1 cellular context compared by ENCODE assay signal in the genomic region with DNA sequence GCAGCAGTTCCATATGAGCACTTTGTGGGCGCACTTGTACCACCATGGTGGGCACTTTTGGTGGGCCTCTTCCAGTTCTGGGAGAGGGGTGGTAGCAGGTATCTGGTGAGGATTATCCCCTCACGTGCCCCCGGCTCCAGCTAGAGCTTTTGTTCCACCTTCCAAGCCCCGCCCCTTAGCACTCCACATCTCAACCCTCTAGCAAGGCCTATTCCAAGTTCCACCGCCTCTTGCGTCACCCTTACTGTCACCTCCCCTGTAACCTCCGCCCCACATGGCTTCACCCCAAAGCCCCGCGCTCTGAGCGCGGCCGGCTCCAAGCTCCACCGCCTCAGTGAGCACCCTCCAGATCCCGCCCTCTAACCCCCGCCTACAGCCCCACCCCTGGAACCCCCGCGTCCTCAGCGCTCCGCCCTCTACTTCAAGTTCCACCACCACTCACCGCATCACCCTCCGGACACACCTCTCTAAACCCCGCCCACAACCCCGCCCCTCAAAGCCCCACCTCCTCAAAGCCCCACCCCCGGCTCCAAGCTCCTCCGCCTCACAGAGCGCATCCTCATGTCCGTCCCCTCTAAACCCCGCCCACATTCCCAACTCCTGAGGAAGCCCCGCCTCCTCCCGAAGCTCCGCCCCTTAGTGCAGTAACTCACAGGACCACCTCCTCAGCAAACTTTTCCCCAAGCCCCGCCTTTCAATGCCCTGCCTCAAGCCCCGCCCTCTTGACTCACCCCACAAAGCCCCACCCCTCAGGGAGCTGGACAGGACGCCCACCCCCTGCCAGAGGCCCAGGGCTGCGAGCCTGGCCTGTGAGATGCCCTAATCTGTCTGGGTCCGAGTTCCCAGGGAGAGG.
TF ChIP-seq lines count a peak whose summit lies in the region.

No MANE protein-coding gene starts in this region.

TF ChIP-seq in K562, 482 proteins besides CTCF, POLR2A, EP300 and RAD21 (continued from another document and continues in another):
- no peak for TF ChIP-seq PPARD (CRISPR knock-in tag; IDR thresholded peaks at IDR 0.05)
- TF ChIP-seq, protein P1, sequence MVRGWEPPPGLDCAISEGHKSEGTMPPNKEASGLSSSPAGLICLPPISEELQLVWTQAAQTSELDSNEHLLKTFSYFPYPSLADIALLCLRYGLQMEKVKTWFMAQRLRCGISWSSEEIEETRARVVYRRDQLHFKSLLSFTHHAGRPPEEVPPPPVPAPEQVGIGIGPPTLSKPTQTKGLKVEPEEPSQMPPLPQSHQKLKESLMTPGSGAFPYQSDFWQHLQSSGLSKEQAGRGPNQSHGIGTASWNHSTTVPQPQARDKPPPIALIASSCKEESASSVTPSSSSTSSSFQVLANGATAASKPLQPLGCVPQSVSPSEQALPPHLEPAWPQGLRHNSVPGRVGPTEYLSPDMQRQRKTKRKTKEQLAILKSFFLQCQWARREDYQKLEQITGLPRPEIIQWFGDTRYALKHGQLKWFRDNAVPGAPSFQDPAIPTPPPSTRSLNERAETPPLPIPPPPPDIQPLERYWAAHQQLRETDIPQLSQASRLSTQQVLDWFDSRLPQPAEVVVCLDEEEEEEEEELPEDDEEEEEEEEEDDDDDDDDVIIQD (CRISPR knock-in tag; IDR thresholded peaks at IDR 0.05) = no peak
- TF ChIP-seq NELFE (IDR thresholded peaks at IDR 0.05; ENCODE audit: insufficient read depth, insufficient read length) = no peak
- no peak for TF ChIP-seq HSF4 (CRISPR knock-in tag; IDR thresholded peaks at IDR 0.05; ENCODE audit: borderline replicate concordance)
- TF ChIP-seq, protein P2, sequence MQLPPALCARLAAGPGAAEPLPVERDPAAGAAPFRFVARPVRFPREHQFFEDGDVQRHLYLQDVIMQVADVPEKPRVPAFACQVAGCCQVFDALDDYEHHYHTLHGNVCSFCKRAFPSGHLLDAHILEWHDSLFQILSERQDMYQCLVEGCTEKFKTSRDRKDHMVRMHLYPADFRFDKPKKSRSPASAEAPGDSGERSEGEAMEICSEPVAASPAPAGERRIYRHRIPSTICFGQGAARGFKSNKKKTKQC (CRISPR knock-in tag; IDR thresholded peaks at IDR 0.05) = no peak
- TF ChIP-seq JUNB (CRISPR knock-in tag; conservative IDR thresholded peaks at IDR 0.05) = no peak
- TF ChIP-seq SMAD1 (IDR thresholded peaks at IDR 0.05; ENCODE audit: low read depth, low read length, partially characterized antibody) = no peak
- no peak for TF ChIP-seq ZNF347 (CRISPR knock-in tag; IDR thresholded peaks at IDR 0.05; ENCODE audit: low read depth)
- TF ChIP-seq, protein P3, sequence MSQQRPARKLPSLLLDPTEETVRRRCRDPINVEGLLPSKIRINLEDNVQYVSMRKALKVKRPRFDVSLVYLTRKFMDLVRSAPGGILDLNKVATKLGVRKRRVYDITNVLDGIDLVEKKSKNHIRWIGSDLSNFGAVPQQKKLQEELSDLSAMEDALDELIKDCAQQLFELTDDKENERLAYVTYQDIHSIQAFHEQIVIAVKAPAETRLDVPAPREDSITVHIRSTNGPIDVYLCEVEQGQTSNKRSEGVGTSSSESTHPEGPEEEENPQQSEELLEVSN (IDR thresholded peaks at IDR 0.05; ENCODE audit: borderline replicate concordance in 1 of 2, extremely low read depth in 1 of 2, insufficient read depth in 1 of 2, insufficient read length in 1 of 2, low read depth in 1 of 2, low read length in 1 of 2, poor library complexity in 1 of 2, severe bottlenecking in 1 of 2) = peak in 1 of 2 experiments; percentile 53
- TF ChIP-seq, protein P4, sequence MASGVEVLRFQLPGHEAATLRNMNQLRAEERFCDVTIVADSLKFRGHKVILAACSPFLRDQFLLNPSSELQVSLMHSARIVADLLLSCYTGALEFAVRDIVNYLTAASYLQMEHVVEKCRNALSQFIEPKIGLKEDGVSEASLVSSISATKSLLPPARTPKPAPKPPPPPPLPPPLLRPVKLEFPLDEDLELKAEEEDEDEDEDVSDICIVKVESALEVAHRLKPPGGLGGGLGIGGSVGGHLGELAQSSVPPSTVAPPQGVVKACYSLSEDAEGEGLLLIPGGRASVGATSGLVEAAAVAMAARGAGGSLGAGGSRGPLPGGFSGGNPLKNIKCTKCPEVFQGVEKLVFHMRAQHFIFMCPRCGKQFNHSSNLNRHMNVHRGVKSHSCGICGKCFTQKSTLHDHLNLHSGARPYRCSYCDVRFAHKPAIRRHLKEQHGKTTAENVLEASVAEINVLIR (CRISPR knock-in tag; IDR thresholded peaks at IDR 0.05) = no peak
- TF ChIP-seq NCOA1 (IDR thresholded peaks at IDR 0.05; ENCODE audit: low read depth) = no peak
- no peak for TF ChIP-seq ZNF121 (CRISPR knock-in tag; conservative IDR thresholded peaks at IDR 0.05)
- TF ChIP-seq ZNF436 (CRISPR knock-in tag; IDR thresholded peaks at IDR 0.05) = no peak
- no peak for TF ChIP-seq MEIS2 (IDR thresholded peaks at IDR 0.05; ENCODE audit: partially characterized antibody)
- no peak for TF ChIP-seq ZNF644 (tag; IDR thresholded peaks at IDR 0.05; ENCODE audit: low read depth)
- no peak for TF ChIP-seq BMI1 (IDR thresholded peaks at IDR 0.05; ENCODE audit: low read length)
- TF ChIP-seq, protein P5, sequence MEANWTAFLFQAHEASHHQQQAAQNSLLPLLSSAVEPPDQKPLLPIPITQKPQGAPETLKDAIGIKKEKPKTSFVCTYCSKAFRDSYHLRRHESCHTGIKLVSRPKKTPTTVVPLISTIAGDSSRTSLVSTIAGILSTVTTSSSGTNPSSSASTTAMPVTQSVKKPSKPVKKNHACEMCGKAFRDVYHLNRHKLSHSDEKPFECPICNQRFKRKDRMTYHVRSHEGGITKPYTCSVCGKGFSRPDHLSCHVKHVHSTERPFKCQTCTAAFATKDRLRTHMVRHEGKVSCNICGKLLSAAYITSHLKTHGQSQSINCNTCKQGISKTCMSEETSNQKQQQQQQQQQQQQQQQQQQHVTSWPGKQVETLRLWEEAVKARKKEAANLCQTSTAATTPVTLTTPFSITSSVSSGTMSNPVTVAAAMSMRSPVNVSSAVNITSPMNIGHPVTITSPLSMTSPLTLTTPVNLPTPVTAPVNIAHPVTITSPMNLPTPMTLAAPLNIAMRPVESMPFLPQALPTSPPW (CRISPR knock-in tag; IDR thresholded peaks at IDR 0.05) = peak; percentile 79
- TF ChIP-seq, protein P6, sequence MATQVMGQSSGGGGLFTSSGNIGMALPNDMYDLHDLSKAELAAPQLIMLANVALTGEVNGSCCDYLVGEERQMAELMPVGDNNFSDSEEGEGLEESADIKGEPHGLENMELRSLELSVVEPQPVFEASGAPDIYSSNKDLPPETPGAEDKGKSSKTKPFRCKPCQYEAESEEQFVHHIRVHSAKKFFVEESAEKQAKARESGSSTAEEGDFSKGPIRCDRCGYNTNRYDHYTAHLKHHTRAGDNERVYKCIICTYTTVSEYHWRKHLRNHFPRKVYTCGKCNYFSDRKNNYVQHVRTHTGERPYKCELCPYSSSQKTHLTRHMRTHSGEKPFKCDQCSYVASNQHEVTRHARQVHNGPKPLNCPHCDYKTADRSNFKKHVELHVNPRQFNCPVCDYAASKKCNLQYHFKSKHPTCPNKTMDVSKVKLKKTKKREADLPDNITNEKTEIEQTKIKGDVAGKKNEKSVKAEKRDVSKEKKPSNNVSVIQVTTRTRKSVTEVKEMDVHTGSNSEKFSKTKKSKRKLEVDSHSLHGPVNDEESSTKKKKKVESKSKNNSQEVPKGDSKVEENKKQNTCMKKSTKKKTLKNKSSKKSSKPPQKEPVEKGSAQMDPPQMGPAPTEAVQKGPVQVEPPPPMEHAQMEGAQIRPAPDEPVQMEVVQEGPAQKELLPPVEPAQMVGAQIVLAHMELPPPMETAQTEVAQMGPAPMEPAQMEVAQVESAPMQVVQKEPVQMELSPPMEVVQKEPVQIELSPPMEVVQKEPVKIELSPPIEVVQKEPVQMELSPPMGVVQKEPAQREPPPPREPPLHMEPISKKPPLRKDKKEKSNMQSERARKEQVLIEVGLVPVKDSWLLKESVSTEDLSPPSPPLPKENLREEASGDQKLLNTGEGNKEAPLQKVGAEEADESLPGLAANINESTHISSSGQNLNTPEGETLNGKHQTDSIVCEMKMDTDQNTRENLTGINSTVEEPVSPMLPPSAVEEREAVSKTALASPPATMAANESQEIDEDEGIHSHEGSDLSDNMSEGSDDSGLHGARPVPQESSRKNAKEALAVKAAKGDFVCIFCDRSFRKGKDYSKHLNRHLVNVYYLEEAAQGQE (CRISPR knock-in tag; IDR thresholded peaks at IDR 0.05; ENCODE audit: low read depth) = no peak
- TF ChIP-seq TSC22D4 (tag; IDR thresholded peaks at IDR 0.05) = no peak
- no peak for TF ChIP-seq NCOR1 (IDR thresholded peaks at IDR 0.05)
- TF ChIP-seq CEBPG (CRISPR knock-in tag; IDR thresholded peaks at IDR 0.05) = peak; percentile 94
- TF ChIP-seq CEBPG (tag; conservative IDR thresholded peaks at IDR 0.05 in 1 of 2, IDR thresholded peaks at IDR 0.05 in 1 of 2) = peak; percentile 82 to 96
- no peak for TF ChIP-seq HDAC1 (IDR thresholded peaks at IDR 0.05)
- TF ChIP-seq, protein P7, sequence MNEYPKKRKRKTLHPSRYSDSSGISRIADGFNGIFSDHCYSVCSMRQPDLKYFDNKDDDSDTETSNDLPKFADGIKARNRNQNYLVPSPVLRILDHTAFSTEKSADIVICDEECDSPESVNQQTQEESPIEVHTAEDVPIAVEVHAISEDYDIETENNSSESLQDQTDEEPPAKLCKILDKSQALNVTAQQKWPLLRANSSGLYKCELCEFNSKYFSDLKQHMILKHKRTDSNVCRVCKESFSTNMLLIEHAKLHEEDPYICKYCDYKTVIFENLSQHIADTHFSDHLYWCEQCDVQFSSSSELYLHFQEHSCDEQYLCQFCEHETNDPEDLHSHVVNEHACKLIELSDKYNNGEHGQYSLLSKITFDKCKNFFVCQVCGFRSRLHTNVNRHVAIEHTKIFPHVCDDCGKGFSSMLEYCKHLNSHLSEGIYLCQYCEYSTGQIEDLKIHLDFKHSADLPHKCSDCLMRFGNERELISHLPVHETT (CRISPR knock-in tag; conservative IDR thresholded peaks at IDR 0.05 in 1 of 2, IDR thresholded peaks at IDR 0.05 in 1 of 2) = no peak
- TF ChIP-seq, protein P8, sequence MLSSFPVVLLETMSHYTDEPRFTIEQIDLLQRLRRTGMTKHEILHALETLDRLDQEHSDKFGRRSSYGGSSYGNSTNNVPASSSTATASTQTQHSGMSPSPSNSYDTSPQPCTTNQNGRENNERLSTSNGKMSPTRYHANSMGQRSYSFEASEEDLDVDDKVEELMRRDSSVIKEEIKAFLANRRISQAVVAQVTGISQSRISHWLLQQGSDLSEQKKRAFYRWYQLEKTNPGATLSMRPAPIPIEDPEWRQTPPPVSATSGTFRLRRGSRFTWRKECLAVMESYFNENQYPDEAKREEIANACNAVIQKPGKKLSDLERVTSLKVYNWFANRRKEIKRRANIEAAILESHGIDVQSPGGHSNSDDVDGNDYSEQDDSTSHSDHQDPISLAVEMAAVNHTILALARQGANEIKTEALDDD (IDR thresholded peaks at IDR 0.05) = no peak
- TF ChIP-seq SMARCC2 (IDR thresholded peaks at IDR 0.05; ENCODE audit: low read depth) = no peak
- no peak for TF ChIP-seq ZNF780A (CRISPR knock-in tag; IDR thresholded peaks at IDR 0.05)
- no peak for TF ChIP-seq NONO (IDR thresholded peaks at IDR 0.05; ENCODE audit: low read depth in 2 of 2, low read length in 1 of 2)
- TF ChIP-seq HNRNPK (IDR thresholded peaks at IDR 0.05; ENCODE audit: low read depth, low read length, poor library complexity, severe bottlenecking) = no peak
- TF ChIP-seq CREB1 (IDR thresholded peaks at IDR 0.05) = 0 out of 2 replicates have a peak, but pooled peaks have one; percentile 29
- no peak for TF ChIP-seq CREB1 (CRISPR knock-in tag; IDR thresholded peaks at IDR 0.05)
- no peak for TF ChIP-seq ADNP (tag; IDR thresholded peaks at IDR 0.05)
- no peak for TF ChIP-seq STAG1 (CRISPR knock-in tag; IDR thresholded peaks at IDR 0.05; ENCODE audit: borderline replicate concordance)
- no peak for TF ChIP-seq SMC3 (conservative IDR thresholded peaks at IDR 0.05; ENCODE audit: insufficient read depth, low read depth, low read length)
- TF ChIP-seq SMARCB1 (IDR thresholded peaks at IDR 0.05; ENCODE audit: insufficient read length, low read depth) = no peak
- TF ChIP-seq ZEB2 (IDR thresholded peaks at IDR 0.05) = no peak
- TF ChIP-seq CC2D1A (IDR thresholded peaks at IDR 0.05) = no peak
- TF ChIP-seq XRCC5 (IDR thresholded peaks at IDR 0.05; ENCODE audit: low read depth, low read length) = no peak
- TF ChIP-seq, protein P9, sequence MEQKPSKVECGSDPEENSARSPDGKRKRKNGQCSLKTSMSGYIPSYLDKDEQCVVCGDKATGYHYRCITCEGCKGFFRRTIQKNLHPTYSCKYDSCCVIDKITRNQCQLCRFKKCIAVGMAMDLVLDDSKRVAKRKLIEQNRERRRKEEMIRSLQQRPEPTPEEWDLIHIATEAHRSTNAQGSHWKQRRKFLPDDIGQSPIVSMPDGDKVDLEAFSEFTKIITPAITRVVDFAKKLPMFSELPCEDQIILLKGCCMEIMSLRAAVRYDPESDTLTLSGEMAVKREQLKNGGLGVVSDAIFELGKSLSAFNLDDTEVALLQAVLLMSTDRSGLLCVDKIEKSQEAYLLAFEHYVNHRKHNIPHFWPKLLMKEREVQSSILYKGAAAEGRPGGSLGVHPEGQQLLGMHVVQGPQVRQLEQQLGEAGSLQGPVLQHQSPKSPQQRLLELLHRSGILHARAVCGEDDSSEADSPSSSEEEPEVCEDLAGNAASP (IDR thresholded peaks at IDR 0.05) = no peak
- no peak for TF ChIP-seq HLTF (IDR thresholded peaks at IDR 0.05)
- TF ChIP-seq, protein P10, sequence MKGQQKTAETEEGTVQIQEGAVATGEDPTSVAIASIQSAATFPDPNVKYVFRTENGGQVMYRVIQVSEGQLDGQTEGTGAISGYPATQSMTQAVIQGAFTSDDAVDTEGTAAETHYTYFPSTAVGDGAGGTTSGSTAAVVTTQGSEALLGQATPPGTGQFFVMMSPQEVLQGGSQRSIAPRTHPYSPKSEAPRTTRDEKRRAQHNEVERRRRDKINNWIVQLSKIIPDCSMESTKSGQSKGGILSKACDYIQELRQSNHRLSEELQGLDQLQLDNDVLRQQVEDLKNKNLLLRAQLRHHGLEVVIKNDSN (CRISPR knock-in tag; IDR thresholded peaks at IDR 0.05) = 0 out of 2 replicates have a peak, but pooled peaks have one; percentile 46
- TF ChIP-seq, protein P11, sequence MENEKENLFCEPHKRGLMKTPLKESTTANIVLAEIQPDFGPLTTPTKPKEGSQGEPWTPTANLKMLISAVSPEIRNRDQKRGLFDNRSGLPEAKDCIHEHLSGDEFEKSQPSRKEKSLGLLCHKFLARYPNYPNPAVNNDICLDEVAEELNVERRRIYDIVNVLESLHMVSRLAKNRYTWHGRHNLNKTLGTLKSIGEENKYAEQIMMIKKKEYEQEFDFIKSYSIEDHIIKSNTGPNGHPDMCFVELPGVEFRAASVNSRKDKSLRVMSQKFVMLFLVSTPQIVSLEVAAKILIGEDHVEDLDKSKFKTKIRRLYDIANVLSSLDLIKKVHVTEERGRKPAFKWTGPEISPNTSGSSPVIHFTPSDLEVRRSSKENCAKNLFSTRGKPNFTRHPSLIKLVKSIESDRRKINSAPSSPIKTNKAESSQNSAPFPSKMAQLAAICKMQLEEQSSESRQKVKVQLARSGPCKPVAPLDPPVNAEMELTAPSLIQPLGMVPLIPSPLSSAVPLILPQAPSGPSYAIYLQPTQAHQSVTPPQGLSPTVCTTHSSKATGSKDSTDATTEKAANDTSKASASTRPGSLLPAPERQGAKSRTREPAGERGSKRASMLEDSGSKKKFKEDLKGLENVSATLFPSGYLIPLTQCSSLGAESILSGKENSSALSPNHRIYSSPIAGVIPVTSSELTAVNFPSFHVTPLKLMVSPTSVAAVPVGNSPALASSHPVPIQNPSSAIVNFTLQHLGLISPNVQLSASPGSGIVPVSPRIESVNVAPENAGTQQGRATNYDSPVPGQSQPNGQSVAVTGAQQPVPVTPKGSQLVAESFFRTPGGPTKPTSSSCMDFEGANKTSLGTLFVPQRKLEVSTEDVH (IDR thresholded peaks at IDR 0.05; ENCODE audit: low read depth, partially characterized antibody) = no peak
